ENCODE assay signal across 16 cellular contexts in genomic region chr10:132565516-132566209, GRCh38.
"Had no signal": no experiment of that assay in that cellular context is flagged by ENCODE, and none has a peak within 500 bp of the region (broad histone marks: within the 10 kb centered on the region; RNA-seq: fewer than 3 reads in every experiment).

No MANE protein-coding gene starts in this region.

- H3K36me3 Mint-ChIP-seq: activated naive CD4-positive, alpha-beta T cell treated with anti-CD3 and anti-CD28 coated beads, Interleukin-2, amount 50 U/mL, for 24 hours had no signal

- DNase-seq: activated T-cell treated with anti-CD3 and anti-CD28 coated beads, Interleukin-2, amount 50 U/mL, for 1 hour; amniotic stem cell; body of pancreas; effector memory CD8-positive, alpha-beta T cell; erythroblast; immature natural killer cell; ovary; stimulated activated CD4-positive, alpha-beta T cell treated with anti-CD3 and anti-CD28 coated beads, Interleukin-4, amount 100 ng/mL, for 1 hour; stimulated activated CD8-positive, alpha-beta memory T cell treated with anti-CD3 and anti-CD28 coated beads, Interleukin-4, amount 100 ng/mL, for 48 hours; stimulated activated naive CD8-positive, alpha-beta T cell treated with anti-CD3 and anti-CD28 coated beads, Interleukin-15, amount 100 ng/mL, for 72 hours; testis had no signal

- H3K27me3 Mint-ChIP-seq: activated naive CD4-positive, alpha-beta T cell treated with anti-CD3 and anti-CD28 coated beads, Interleukin-2, amount 50 U/mL, for 24 hours; effector memory CD8-positive, alpha-beta T cell; stimulated activated naive CD8-positive, alpha-beta T cell treated with anti-CD3 and anti-CD28 coated beads, Interleukin-15, amount 100 ng/mL, for 72 hours had no signal

- H3K27ac ChIP-seq: body of pancreas, ovary, testis had no signal

- H3K9me3 ChIP-seq: body of pancreas, ovary, testis had no signal

- H3K4me3 ChIP-seq: body of pancreas, ovary, testis had no signal

- H3K36me3 ChIP-seq: ovary had no signal

- H3K27ac Mint-ChIP-seq: activated naive CD4-positive, alpha-beta T cell treated with anti-CD3 and anti-CD28 coated beads, Interleukin-2, amount 50 U/mL, for 24 hours; dendritic cell treated with granulocyte-macrophage colony-stimulating factor and Interleukin-4, amounts not matched to agents 40 ng/mL and 50 ng/mL, for 4 days; effector memory CD8-positive, alpha-beta T cell; stimulated activated naive CD8-positive, alpha-beta T cell treated with anti-CD3 and anti-CD28 coated beads, Interleukin-15, amount 100 ng/mL, for 72 hours; T-helper 2 cell treated with Interferon-gamma antibody and Interleukin-4, amounts not matched to agents 5 μg/mL and 100 μg/mL, for 36 hours had no signal

- H3K27me3 ChIP-seq: body of pancreas, ovary, testis had no signal

- ATAC-seq: activated CD4-positive, CD25-positive, alpha-beta regulatory T cell treated with anti-CD3 and anti-CD28 coated beads, Interleukin-2, amount 50 U/mL, for 24 hours; body of pancreas; effector memory CD8-positive, alpha-beta T cell; left lobe of liver; stimulated activated naive CD8-positive, alpha-beta T cell treated with anti-CD3 and anti-CD28 coated beads, Interleukin-15, amount 100 ng/mL, for 72 hours had no signal

- H3K4me3 Mint-ChIP-seq: activated naive CD4-positive, alpha-beta T cell treated with anti-CD3 and anti-CD28 coated beads, Interleukin-2, amount 50 U/mL, for 24 hours; dendritic cell treated with granulocyte-macrophage colony-stimulating factor and Interleukin-4, amounts not matched to agents 40 ng/mL and 50 ng/mL, for 4 days; effector memory CD8-positive, alpha-beta T cell; stimulated activated naive CD8-positive, alpha-beta T cell treated with anti-CD3 and anti-CD28 coated beads, Interleukin-15, amount 100 ng/mL, for 72 hours; T-helper 2 cell treated with Interferon-gamma antibody and Interleukin-4, amounts not matched to agents 5 μg/mL and 100 μg/mL, for 36 hours had no signal

- H3K4me1 ChIP-seq: testis had no signal

- H3K9me3 Mint-ChIP-seq: activated naive CD4-positive, alpha-beta T cell treated with anti-CD3 and anti-CD28 coated beads, Interleukin-2, amount 50 U/mL, for 24 hours; dendritic cell treated with granulocyte-macrophage colony-stimulating factor and Interleukin-4, amounts not matched to agents 40 ng/mL and 50 ng/mL, for 4 days; effector memory CD8-positive, alpha-beta T cell; immature natural killer cell; stimulated activated naive CD8-positive, alpha-beta T cell treated with anti-CD3 and anti-CD28 coated beads, Interleukin-15, amount 100 ng/mL, for 72 hours; T-helper 2 cell treated with Interferon-gamma antibody and Interleukin-4, amounts not matched to agents 5 μg/mL and 100 μg/mL, for 36 hours had no signal
